In the genomic region with DNA sequence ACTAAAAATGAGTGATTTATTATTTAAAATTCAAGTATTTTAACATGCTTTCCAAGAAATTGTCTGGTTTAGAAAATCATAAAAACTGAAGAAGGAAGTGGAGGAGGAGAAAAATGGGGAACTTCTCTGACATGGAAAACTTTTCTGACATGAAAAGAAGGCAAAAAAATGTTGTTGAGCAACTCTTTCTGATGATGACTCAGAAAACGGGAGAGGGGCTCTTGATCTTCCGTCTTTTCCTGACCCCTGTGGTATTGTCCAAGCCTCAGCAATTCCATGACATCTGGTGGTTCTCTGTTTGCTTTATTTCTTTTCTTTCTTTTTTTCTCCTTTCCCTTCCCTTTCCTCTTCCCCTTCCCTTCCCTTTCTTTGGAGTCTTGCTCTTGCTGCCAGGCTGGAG, we compare ENCODE assay signal across 16 cellular contexts.
DNase-seq lines count a peak whose midpoint lies in the region; ATAC-seq and TF ChIP-seq lines count a peak whose summit lies in the region.
"Had no signal": no experiment of that assay in that cellular context is flagged by ENCODE, and none has a peak within 500 bp of the region (broad histone marks: within the 10 kb centered on the region; RNA-seq: fewer than 3 reads in every experiment).

No MANE protein-coding gene starts in this region.

- H4K20me1 ChIP-seq in IMR-90 (ENCODE audit: insufficient read depth, low read length): no peaks in the 10 kb centered on the region

- H3K9me3 ChIP-seq in IMR-90 (ENCODE audit: control insufficient read depth, insufficient read depth, low read length) (no peaks in the 10 kb centered on the region), adipocyte (ENCODE audit: control insufficient read depth, low read length) (no peaks in the 10 kb centered on the region)
- H3K9me3 ChIP-seq: adrenal gland, right atrium auricular region had no signal

- H3K27me3 ChIP-seq in IMR-90 (ENCODE audit: control insufficient read depth, insufficient read depth, low read length) (no peaks in the 10 kb centered on the region), adipocyte (replicated peaks; ENCODE audit: control insufficient read depth, insufficient read depth, low read length) (no peaks in the 10 kb centered on the region)
- H3K27me3 ChIP-seq: adrenal gland, right atrium auricular region had no signal

- H3K27ac Mint-ChIP-seq in activated T-helper 2 cell treated with anti-CD3 and anti-CD28 coated beads, Interferon-gamma antibody, Interleukin-2, Interleukin-4, amounts not matched to agents 10 μg/mL and 5 μg/mL and 100 μg/mL, durations not matched to agents 14 hours and 24 hours and 36 hours: no peak overlapping the region
- H3K27ac Mint-ChIP-seq: B cell; naive thymus-derived CD8-positive, alpha-beta T cell; stimulated activated naive B cell treated with anti-CD40 and anti-IgM and Interleukin-4, amounts not matched to agents 10 μg/mL and 1 μg/mL and 100 μg/mL, for 72 hours; T-cell had no signal

- peak overlapping the region; percentile 100 for H2BK5ac ChIP-seq in IMR-90 (ENCODE audit: low read depth, low read length, poor library complexity, severe bottlenecking)

- POLR2A ChIA-PET in IMR-90 (lab: Charles Lee; ENCODE audit: unreplicated experiment): no interaction called here

- CTCF ChIA-PET in IMR-90 (lab: Yijun Ruan, JAX): interaction anchor here (0.6 kb wide), 1 partner anchor 598 kb away, joined by 3 read pairs; no protein-coding TSS in a partner anchor

- peak overlapping the region; percentile 94 for H4K91ac ChIP-seq in IMR-90 (ENCODE audit: insufficient read depth, low read depth, low read length)

- H3K14ac ChIP-seq in IMR-90 (replicated peaks; ENCODE audit: low read depth, low read length): peak overlapping the region; percentile 95

- no peak overlapping the region for H2AK9ac ChIP-seq in IMR-90 (replicated peaks; ENCODE audit: low read depth, low read length, poor library complexity)

- H3K18ac ChIP-seq in IMR-90 (ENCODE audit: low read depth, low read length): peak overlapping the region; percentile 99

- peak overlapping the region; percentile 97; the same call in 2 of the 3 replicates for H2BK15ac ChIP-seq in IMR-90 (ENCODE audit: low read depth, low read length)

- H2AFZ ChIP-seq in IMR-90 (replicated peaks; ENCODE audit: low read length, poor library complexity): no peak overlapping the region

- intact Hi-C loops in IMR-90 (cut with micrococcal nuclease): no loop called here
- intact Hi-C loops in activated T-helper 2 cell treated with anti-CD3 and anti-CD28 coated beads, Interferon-gamma antibody, Interleukin-2, Interleukin-4, amounts not matched to agents 10 μg/mL and 5 μg/mL and 100 μg/mL, durations not matched to agents 14 hours and 24 hours and 36 hours (cut with micrococcal nuclease): no loop called here

- H3K9ac ChIP-seq in IMR-90 (ENCODE audit: low read depth, low read length): no peak overlapping the region
- no peak overlapping the region for H3K9ac ChIP-seq in adipocyte (ENCODE audit: low read length)

- TF ChIP-seq CTCF in AG10803 (conservative IDR thresholded peaks at IDR 0.05; ENCODE audit: low read length) (no peak; the same call in 1 of the 2 replicates), IMR-90 (conservative IDR thresholded peaks at IDR 0.05; ENCODE audit: low read depth, low read length) (no peak)

- no peak for TF ChIP-seq POLR2A in IMR-90 (IDR thresholded peaks at IDR 0.05; ENCODE audit: low read depth, low read length)

- H3K4me3 ChIP-seq in AG10803 (ENCODE audit: low read length) (no peak overlapping the region), IMR-90 (ENCODE audit: insufficient read depth, low read depth, low read length) (no peak overlapping the region), adipocyte (ENCODE audit: low read length) (peak overlapping the region; percentile 18)
- H3K4me3 ChIP-seq: adrenal gland, right atrium auricular region had no signal

- peak; percentile 45 for ATAC-seq in IMR-90 (ENCODE audit: low read depth)
- ATAC-seq in GM18907 (IDR thresholded peaks at IDR 0.05; ENCODE audit: unreplicated experiment): no peak
- ATAC-seq: naive thymus-derived CD8-positive, alpha-beta T cell; stimulated activated naive B cell treated with anti-CD40 and anti-IgM and Interleukin-4, amounts not matched to agents 10 μg/mL and 1 μg/mL and 100 μg/mL, for 72 hours; T-cell had no signal

- H3K23ac ChIP-seq in IMR-90 (ENCODE audit: low read depth, low read length): peak overlapping the region; percentile 46; the same call in 1 of the 2 replicates

- peak overlapping the region; percentile 89 for H3K4ac ChIP-seq in IMR-90 (ENCODE audit: low read depth, low read length)

- peak overlapping the region; percentile 89; the same call in 1 of the 2 replicates for H2AK5ac ChIP-seq in IMR-90 (ENCODE audit: low read depth, low read length)

- H3K27ac ChIP-seq in IMR-90 (ENCODE audit: insufficient read depth, low read length): peak overlapping the region; percentile 87
- H3K27ac ChIP-seq: adrenal gland, right atrium auricular region had no signal

- H3K79me1 ChIP-seq in IMR-90 (ENCODE audit: low read depth in 1 of 2, low read length in 2 of 2): peaks cover 0 to 6% of the 10 kb centered on the region in 2 experiments; a peak in 1 of 4 replicates

- H3K27me3 Mint-ChIP-seq in activated T-helper 2 cell treated with anti-CD3 and anti-CD28 coated beads, Interferon-gamma antibody, Interleukin-2, Interleukin-4, amounts not matched to agents 10 μg/mL and 5 μg/mL and 100 μg/mL, durations not matched to agents 14 hours and 24 hours and 36 hours (ENCODE audit: low read depth): no peaks in the 10 kb centered on the region
- H3K27me3 Mint-ChIP-seq: B cell had no signal

- peak overlapping the region; percentile 99 for H4K5ac ChIP-seq in IMR-90 (ENCODE audit: low read depth, low read length)

- peak overlapping the region; percentile 68 for H3K56ac ChIP-seq in IMR-90 (ENCODE audit: extremely low read depth, insufficient read depth, low read length)

- peak overlapping the region; percentile 96 for H2BK20ac ChIP-seq in IMR-90 (ENCODE audit: low read depth, low read length)

- no peak overlapping the region for H3K4me3 Mint-ChIP-seq in activated T-helper 2 cell treated with anti-CD3 and anti-CD28 coated beads, Interferon-gamma antibody, Interleukin-2, Interleukin-4, amounts not matched to agents 10 μg/mL and 5 μg/mL and 100 μg/mL, durations not matched to agents 14 hours and 24 hours and 36 hours (ENCODE audit: low read depth)
- H3K4me3 Mint-ChIP-seq: B cell; naive thymus-derived CD8-positive, alpha-beta T cell; stimulated activated naive B cell treated with anti-CD40 and anti-IgM and Interleukin-4, amounts not matched to agents 10 μg/mL and 1 μg/mL and 100 μg/mL, for 72 hours; T-cell had no signal

- DNase-seq in AG10803 (ENCODE audit: low read depth): peak; percentile 92
- DNase-seq in IMR-90: peak; percentile 94
- peak; percentile 87 for DNase-seq in adipocyte (ENCODE audit: low read depth)
- peak; percentile 7 for DNase-seq in glomerular visceral epithelial cell (ENCODE audit: extremely low spot score)
- no peak for DNase-seq in activated T-helper 2 cell treated with anti-CD3 and anti-CD28 coated beads, Interferon-gamma antibody, Interleukin-2, Interleukin-4, amounts not matched to agents 10 μg/mL and 5 μg/mL and 100 μg/mL, durations not matched to agents 14 hours and 24 hours and 36 hours (ENCODE audit: low spot score)
- DNase-seq in mesenteric fat pad (ENCODE audit: low spot score): no peak
- DNase-seq in COLO668 (lab: John Stamatoyannopoulos, UW; ENCODE audit: unreplicated experiment): no peak
- DNase-seq: DND-41; effector CD4-positive, alpha-beta T cell; naive thymus-derived CD8-positive, alpha-beta T cell; stimulated activated naive B cell treated with anti-CD40 and anti-IgM and Interleukin-4, amounts not matched to agents 10 μg/mL and 1 μg/mL and 100 μg/mL, for 72 hours; T-cell had no signal

- H3K9me1 ChIP-seq in IMR-90 (ENCODE audit: insufficient read depth, low read length): peaks cover 11% of the 10 kb centered on the region

- peaks cover 23% of the 10 kb centered on the region for H3K4me1 Mint-ChIP-seq in activated T-helper 2 cell treated with anti-CD3 and anti-CD28 coated beads, Interferon-gamma antibody, Interleukin-2, Interleukin-4, amounts not matched to agents 10 μg/mL and 5 μg/mL and 100 μg/mL, durations not matched to agents 14 hours and 24 hours and 36 hours (ENCODE audit: low read depth)
- H3K4me1 Mint-ChIP-seq: B cell, T-cell had no signal

- H3K36me3 Mint-ChIP-seq in activated T-helper 2 cell treated with anti-CD3 and anti-CD28 coated beads, Interferon-gamma antibody, Interleukin-2, Interleukin-4, amounts not matched to agents 10 μg/mL and 5 μg/mL and 100 μg/mL, durations not matched to agents 14 hours and 24 hours and 36 hours (ENCODE audit: low read depth): peaks cover 35% of the 10 kb centered on the region
- H3K36me3 Mint-ChIP-seq: naive thymus-derived CD8-positive, alpha-beta T cell; stimulated activated naive B cell treated with anti-CD40 and anti-IgM and Interleukin-4, amounts not matched to agents 10 μg/mL and 1 μg/mL and 100 μg/mL, for 72 hours; T-cell had no signal

- whole genome bisulfite sequencing in IMR-90 (ENCODE audit: extremely low coverage in 2 of 2, insufficient read length in 1 of 2), 2 experiments: no CpG with 5 or more reads among the region's 2 CpGs

- H3K4me1 ChIP-seq in IMR-90 (ENCODE audit: control insufficient read depth, insufficient read depth, low read length) (peaks cover 26% of the 10 kb centered on the region), adipocyte (ENCODE audit: control insufficient read depth, insufficient read depth, low read length) (peaks cover 16% of the 10 kb centered on the region)
- H3K4me1 ChIP-seq: right atrium auricular region had no signal

- H3K4me2 ChIP-seq in IMR-90 (ENCODE audit: low read depth, low read length): no peak overlapping the region

- no peaks in the 10 kb centered on the region for H3K36me3 ChIP-seq in IMR-90 (ENCODE audit: control insufficient read depth, insufficient read depth, low read length)
- no peaks in the 10 kb centered on the region for H3K36me3 ChIP-seq in adipocyte (ENCODE audit: control insufficient read depth, insufficient read depth, low read length, severe bottlenecking)
- H3K36me3 ChIP-seq: adrenal gland, right atrium auricular region had no signal

- dilution Hi-C loops in IMR-90 (cut with HindIII; ENCODE audit: low sequenced_read_pairs, unreplicated experiment): no loop called here

- H2BK120ac ChIP-seq in IMR-90 (ENCODE audit: low read depth, low read length): peak overlapping the region; percentile 98

- BruUV-seq in IMR-90 (replicated peaks; lab: Mats Ljungman, UMichigan): no TSS peak

- peak; percentile 5; the same call in 1 of the 2 replicates for TF ChIP-seq RAD21 in IMR-90 (IDR thresholded peaks at IDR 0.05; ENCODE audit: low read length)

- in situ Hi-C loops in IMR-90 (cut with MboI; ENCODE audit: low sequenced_read_pairs): no loop called here

- H4K8ac ChIP-seq in IMR-90 (ENCODE audit: low read depth in 2 of 2, low read length in 2 of 2): peak overlapping the region; percentile 74 to 90

- H3K9me3 Mint-ChIP-seq in activated T-helper 2 cell treated with anti-CD3 and anti-CD28 coated beads, Interferon-gamma antibody, Interleukin-2, Interleukin-4, amounts not matched to agents 10 μg/mL and 5 μg/mL and 100 μg/mL, durations not matched to agents 14 hours and 24 hours and 36 hours: no peaks in the 10 kb centered on the region
- H3K9me3 Mint-ChIP-seq: stimulated activated naive B cell treated with anti-CD40 and anti-IgM and Interleukin-4, amounts not matched to agents 10 μg/mL and 1 μg/mL and 100 μg/mL, for 72 hours; T-cell had no signal

Comparison
In these comparisons a context has a peak if more than half of its experiments do, and no peak if none do; other contexts are left out.
1. DNase-seq: peak in AG10803 (single experiment), IMR-90 (single experiment), adipocyte (single experiment) and glomerular visceral epithelial cell (single experiment); none in activated T-helper 2 cell treated with anti-CD3 and anti-CD28 coated beads, Interferon-gamma antibody, Interleukin-2, Interleukin-4, amounts not matched to agents 10 μg/mL and 5 μg/mL and 100 μg/mL, durations not matched to agents 14 hours and 24 hours and 36 hours (single experiment), mesenteric fat pad (single experiment) and COLO668 (single experiment).